In genomic region chr6:167898673-167899311, GRCh38 we compare ENCODE assay signal across 8 cellular contexts.
DNase-seq lines count a peak whose midpoint lies in the region; ATAC-seq and TF ChIP-seq lines count a peak whose summit lies in the region.

No MANE protein-coding gene starts in this region.

- no peaks in the 10 kb centered on the region for H3K4me1 Mint-ChIP-seq in WTC11
- no peaks in the 10 kb centered on the region for H3K4me1 Mint-ChIP-seq in stimulated activated naive CD8-positive, alpha-beta T cell treated with anti-CD3 and anti-CD28 coated beads, Interleukin-15, amount 100 ng/mL, for 72 hours

- no peak overlapping the region for H3K4me3 Mint-ChIP-seq in WTC11
- no peak overlapping the region for H3K4me3 Mint-ChIP-seq in stimulated activated naive CD8-positive, alpha-beta T cell treated with anti-CD3 and anti-CD28 coated beads, Interleukin-15, amount 100 ng/mL, for 72 hours

- no peaks in the 10 kb centered on the region for H3K27me3 Mint-ChIP-seq in WTC11 (ENCODE audit: low read depth)
- no peaks in the 10 kb centered on the region for H3K27me3 Mint-ChIP-seq in stimulated activated naive CD8-positive, alpha-beta T cell treated with anti-CD3 and anti-CD28 coated beads, Interleukin-15, amount 100 ng/mL, for 72 hours

- H3K9me3 Mint-ChIP-seq in WTC11, result no peaks in the 10 kb centered on the region
- H3K9me3 Mint-ChIP-seq in stimulated activated naive CD8-positive, alpha-beta T cell treated with anti-CD3 and anti-CD28 coated beads, Interleukin-15, amount 100 ng/mL, for 72 hours, result no peaks in the 10 kb centered on the region

- no peaks in the 10 kb centered on the region for H3K4me1 ChIP-seq in transverse colon

- peaks cover 0 to 11% (median 1%) of the 10 kb centered on the region in 4 donors for H3K36me3 ChIP-seq in transverse colon

- CTCF ChIA-PET in WTC11 (lab: Charles Lee), result interaction anchor here (0.6 to 0.8 kb wide), 3 partner anchors 30 to 70 kb away, joined by 3 read pairs; no protein-coding TSS in a partner anchor

- no peak; the same call in 1 of the 2 replicates for TF ChIP-seq CTCF in WTC11 (IDR thresholded peaks at IDR 0.05)
- peak; percentile 67 to 81 (median 69) for TF ChIP-seq CTCF in transverse colon (IDR thresholded peaks at IDR 0.05)

- no peak overlapping the region for H3K27ac ChIP-seq in transverse colon

- no peaks in the 10 kb centered on the region for H3K9me3 ChIP-seq in transverse colon

- POLR2A ChIA-PET in WTC11 (lab: Charles Lee), result interaction anchor here (0.5 kb wide), 1 partner anchor 409 kb away, joined by 3 read pairs; no protein-coding TSS in a partner anchor

- TF ChIP-seq EP300 in transverse colon (IDR thresholded peaks at IDR 0.05; ENCODE audit: low read depth), result no peak

- DNase-seq in AG20443 (ENCODE audit: low spot score) (peak; percentile 30), NCI-H1105 treated with DMSO at 0.1 percent for 48 hours (lab: John Stamatoyannopoulos, UW) (peak; percentile 67), WTC11 (ENCODE audit: low spot score) (no peak), iPS-NIHi7 (ENCODE audit: extremely low spot score) (peak; percentile 17), transverse colon (no peak), cortex of kidney (lab: John Stamatoyannopoulos, UW) (no peak)
- no peak for DNase-seq in stimulated activated naive CD8-positive, alpha-beta T cell treated with anti-CD3 and anti-CD28 coated beads, Interleukin-15, amount 100 ng/mL, for 72 hours

- H3K36me3 Mint-ChIP-seq in WTC11, result peaks cover 37% of the 10 kb centered on the region

- intact Hi-C loops in transverse colon (cut with DNase I; ENCODE audit: low total_unique reads), result no loop called here

- peak; percentile 74 for ATAC-seq in GM18870 (IDR thresholded peaks at IDR 0.05; ENCODE audit: unreplicated experiment)
- peak; percentile 34; the same call in 1 of the 2 replicates for ATAC-seq in WTC11
- ATAC-seq in stimulated activated naive CD8-positive, alpha-beta T cell treated with anti-CD3 and anti-CD28 coated beads, Interleukin-15, amount 100 ng/mL, for 72 hours, result no peak

- no peak for TF ChIP-seq POLR2A in transverse colon (IDR thresholded peaks at IDR 0.05)

- no peak overlapping the region for H3K27ac Mint-ChIP-seq in WTC11
- H3K27ac Mint-ChIP-seq in stimulated activated naive CD8-positive, alpha-beta T cell treated with anti-CD3 and anti-CD28 coated beads, Interleukin-15, amount 100 ng/mL, for 72 hours, result no peak overlapping the region

- no peaks in the 10 kb centered on the region for H3K27me3 ChIP-seq in transverse colon

- H3K4me3 ChIP-seq in transverse colon, result no peak overlapping the region

- in situ Hi-C loops in transverse colon (cut with MboI; ENCODE audit: low pct_ligation_motif_present in 1 of 4, low pct_unique_long_range_greater_than_20kb in 1 of 4, low sequenced_read_pairs in 3 of 4), result loop anchor here in 1 of 4 donors (10.0 kb wide), 1 partner anchor 404 kb away; no protein-coding TSS in a partner anchor

- WGBS in transverse colon (ENCODE audit: low coverage in 1 of 2), 2 donors, result 82 to 85% methylated on average over 3 of the region's 3 CpGs

TF ChIP-seq in WTC11, 78 proteins besides CTCF, POLR2A, EP300 and RAD21:
- TF ChIP-seq CREM (CRISPR knock-in tag; IDR thresholded peaks at IDR 0.05) (no peak), GTF2I (CRISPR knock-in tag; conservative IDR thresholded peaks at IDR 0.05) (no peak), ESRRA (CRISPR knock-in tag; IDR thresholded peaks at IDR 0.05; ENCODE audit: borderline replicate concordance) (no peak), ZNF671 (CRISPR knock-in tag; IDR thresholded peaks at IDR 0.05) (no peak)

Comparison
In these comparisons a context has a peak if more than half of its experiments do, and no peak if none do; other contexts are left out.
1. DNase-seq: peak in AG20443 (single experiment), NCI-H1105 treated with DMSO at 0.1 percent for 48 hours (single experiment) and iPS-NIHi7 (single experiment); none in WTC11 (single experiment), transverse colon (single experiment), cortex of kidney (single experiment) and stimulated activated naive CD8-positive, alpha-beta T cell treated with anti-CD3 and anti-CD28 coated beads, Interleukin-15, amount 100 ng/mL, for 72 hours (0 of 2).